Comparison of ENCODE assay signal across 17 cellular contexts in the genomic region with DNA sequence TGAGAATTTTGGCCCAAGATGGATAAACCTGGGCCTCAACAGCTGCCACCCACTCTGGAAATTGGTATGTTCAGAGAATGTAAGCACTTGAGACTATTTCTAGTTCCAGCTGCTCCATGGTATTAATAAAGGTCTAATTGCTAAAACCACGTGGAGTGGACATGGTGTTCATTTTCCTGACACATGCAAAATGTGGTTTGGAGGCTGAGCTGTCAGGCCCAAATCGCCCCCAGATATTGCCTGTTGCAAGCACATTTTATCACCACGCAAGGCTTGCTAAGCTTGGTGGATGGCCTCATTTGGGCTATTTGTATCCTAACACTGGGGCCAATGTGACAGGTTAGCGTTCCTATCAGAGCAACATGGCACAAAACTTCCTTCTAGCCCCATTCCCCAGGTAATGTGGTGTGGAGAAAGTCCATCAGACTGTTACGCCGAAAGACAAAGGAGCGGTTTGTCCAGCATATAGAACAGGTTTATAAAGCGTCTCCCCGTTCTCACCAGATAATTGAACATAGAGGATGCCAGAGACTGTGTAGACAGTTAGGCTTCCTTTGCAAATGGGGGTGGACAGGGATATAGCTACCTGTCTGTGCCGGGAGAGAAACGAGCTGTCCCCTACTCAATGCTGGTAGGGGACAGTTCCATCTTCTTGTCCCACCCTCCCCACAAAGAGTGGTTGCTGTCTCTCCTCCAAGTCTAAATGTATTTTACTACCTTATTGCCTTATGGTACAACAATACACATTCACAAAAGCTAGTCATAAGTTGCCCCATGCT.
DNase-seq lines count a peak whose midpoint lies in the region; ATAC-seq, FAIRE-seq and TF ChIP-seq lines count a peak whose summit lies in the region.
"Had no signal": no experiment of that assay in that cellular context is flagged by ENCODE, and none has a peak within 500 bp of the region (broad histone marks: within the 10 kb centered on the region; RNA-seq: fewer than 3 reads in every experiment).

No MANE protein-coding gene starts in this region.

- no peak for TF ChIP-seq POLR2A in GM12891 (IDR thresholded peaks at IDR 0.05; ENCODE audit: low read depth, low read length)

- in situ Hi-C loops in GM23248 (cut with MboI), result no loop called here

- no peak overlapping the region for H2AFZ ChIP-seq in GM23248

- CTCF ChIA-PET in activated CD4-positive, alpha-beta memory T cell treated with anti-CD3 and anti-CD28 coated beads for 36 hours (lab: Charles Lee), result interaction anchor here (1.6 to 2.6 kb wide), 2 partner anchors 87 to 252 kb away, joined by 8 to 12 read pairs; no protein-coding TSS in a partner anchor

- H3K4me3 ChIP-seq in GM23248, result no peak overlapping the region

- H3K27me3 Mint-ChIP-seq in activated CD4-positive, alpha-beta memory T cell treated with anti-CD3 and anti-CD28 coated beads for 36 hours, result peaks cover 5% of the 10 kb centered on the region
- peaks cover 14 to 20% of the 10 kb centered on the region in 2 donors for H3K27me3 Mint-ChIP-seq in natural killer cell treated with Interleukin-12 subunit alpha and Interleukin-12 subunit beta and Interleukin-15 and Interleukin-18, amount 100 ng/mL, for 72 hours

- intact Hi-C loops in activated CD4-positive, alpha-beta memory T cell treated with anti-CD3 and anti-CD28 coated beads for 36 hours (cut with micrococcal nuclease), result no loop called here

- H3K4me1 ChIP-seq in GM23248 (ENCODE audit: insufficient read depth), result peaks cover 2% of the 10 kb centered on the region

- no peak overlapping the region for H3K4me3 Mint-ChIP-seq in activated CD4-positive, alpha-beta memory T cell treated with anti-CD3 and anti-CD28 coated beads for 36 hours
- no peak overlapping the region for H3K4me3 Mint-ChIP-seq in natural killer cell treated with Interleukin-12 subunit alpha and Interleukin-12 subunit beta and Interleukin-15 and Interleukin-18, amount 100 ng/mL, for 72 hours
- H3K4me3 Mint-ChIP-seq: activated CD8-positive, alpha-beta memory T cell treated with anti-CD3 and anti-CD28 coated beads, Interleukin-2, amount 10 ng/mL, durations not matched to agents 7 days and 5 days; activated naive CD4-positive, alpha-beta T cell treated with anti-CD3 and anti-CD28 coated beads for 36 hours; natural killer cell had no signal

- no peaks in the 10 kb centered on the region for H3K36me3 Mint-ChIP-seq in activated CD4-positive, alpha-beta memory T cell treated with anti-CD3 and anti-CD28 coated beads for 36 hours
- H3K36me3 Mint-ChIP-seq in natural killer cell treated with Interleukin-12 subunit alpha and Interleukin-12 subunit beta and Interleukin-15 and Interleukin-18, amount 100 ng/mL, for 72 hours, result no peaks in the 10 kb centered on the region
- H3K36me3 Mint-ChIP-seq: activated CD8-positive, alpha-beta memory T cell treated with anti-CD3 and anti-CD28 coated beads, Interleukin-2, amount 10 ng/mL, durations not matched to agents 7 days and 5 days; natural killer cell had no signal

- H4K20me1 ChIP-seq in GM23248 (ENCODE audit: insufficient read depth), result no peaks in the 10 kb centered on the region

- H3K9ac ChIP-seq in GM23248, result no peak overlapping the region

- POLR2A ChIA-PET in activated CD4-positive, alpha-beta memory T cell treated with anti-CD3 and anti-CD28 coated beads for 36 hours (lab: Charles Lee), result interaction anchor here (0.6 kb wide), 1 partner anchor 119 kb away, joined by 3 read pairs; no protein-coding TSS in a partner anchor

- WGBS in GM23248 (ENCODE audit: low coverage in 1 of 2, low lambda C conversion rate in 2 of 2, missing lambda C conversion rate in 2 of 2), 2 experiments, result 71 to 73% methylated on average over 11 of the region's 11 CpGs

- no peak overlapping the region for H3K27ac Mint-ChIP-seq in activated CD4-positive, alpha-beta memory T cell treated with anti-CD3 and anti-CD28 coated beads for 36 hours
- H3K27ac Mint-ChIP-seq in natural killer cell treated with Interleukin-12 subunit alpha and Interleukin-12 subunit beta and Interleukin-15 and Interleukin-18, amount 100 ng/mL, for 72 hours, result no peak overlapping the region
- H3K27ac Mint-ChIP-seq: activated CD8-positive, alpha-beta memory T cell treated with anti-CD3 and anti-CD28 coated beads, Interleukin-2, amount 10 ng/mL, durations not matched to agents 7 days and 5 days; activated naive CD4-positive, alpha-beta T cell treated with anti-CD3 and anti-CD28 coated beads for 36 hours; natural killer cell had no signal

- ATAC-seq in HG02852 (IDR thresholded peaks at IDR 0.05; ENCODE audit: unreplicated experiment), result peak; percentile 47
- no peak for ATAC-seq in natural killer cell treated with Interleukin-12 subunit alpha and Interleukin-12 subunit beta and Interleukin-15 and Interleukin-18, amount 100 ng/mL, for 72 hours
- ATAC-seq: activated CD8-positive, alpha-beta memory T cell treated with anti-CD3 and anti-CD28 coated beads, Interleukin-2, amount 10 ng/mL, durations not matched to agents 7 days and 5 days; natural killer cell had no signal

- H3K9me2 ChIP-seq in GM23248 (ENCODE audit: insufficient read depth), result no peaks in the 10 kb centered on the region

- peak overlapping the region; percentile 42 for H3K27ac ChIP-seq in KOPT-K1 (ENCODE audit: low read depth, low read length, poor library complexity, severe bottlenecking)
- no peak overlapping the region for H3K27ac ChIP-seq in GM23248
- H3K27ac ChIP-seq: VCaP had no signal

- no peak overlapping the region for H3K4me2 ChIP-seq in GM23248 (ENCODE audit: unreplicated experiment)

- H3K27me3 ChIP-seq in GM23248 (replicated peaks; ENCODE audit: insufficient read depth), result no peaks in the 10 kb centered on the region

- H3K9me3 ChIP-seq in KOPT-K1 (ENCODE audit: insufficient read depth, low read length, poor library complexity, severe bottlenecking) (peaks cover 5% of the 10 kb centered on the region), GM23248 (ENCODE audit: low read depth) (no peaks in the 10 kb centered on the region)

- H3K36me3 ChIP-seq in KOPT-K1 (ENCODE audit: insufficient read depth, low read length) (peaks cover 11% of the 10 kb centered on the region), GM23248 (ENCODE audit: low read depth) (no peaks in the 10 kb centered on the region)

- H3F3A ChIP-seq in GM23248 (ENCODE audit: insufficient read depth), result no peaks in the 10 kb centered on the region

- no peak for DNase-seq in GM12891 (ENCODE audit: insufficient read length, low spot score)
- DNase-seq in GM19239 (ENCODE audit: insufficient read length, low spot score), result no peak
- no peak for DNase-seq in UCSD-AML1 (lab: John Stamatoyannopoulos, UW; ENCODE audit: unreplicated experiment)
- no peak for DNase-seq in activated CD4-positive, alpha-beta memory T cell treated with anti-CD3 and anti-CD28 coated beads for 36 hours
- DNase-seq in natural killer cell treated with Interleukin-12 subunit alpha and Interleukin-12 subunit beta and Interleukin-15 and Interleukin-18, amount 100 ng/mL, for 72 hours (ENCODE audit: low spot score), result no peak
- no peak for DNase-seq in GM23248
- DNase-seq: activated CD8-positive, alpha-beta memory T cell treated with anti-CD3 and anti-CD28 coated beads, Interleukin-2, amount 10 ng/mL, durations not matched to agents 7 days and 5 days; activated naive CD4-positive, alpha-beta T cell treated with anti-CD3 and anti-CD28 coated beads for 36 hours; AML-193; DMS 273 treated with DMSO at 0.1 percent for 48 hours; effector CD4-positive, alpha-beta T cell; GOT3; natural killer cell; stimulated activated CD4-positive, alpha-beta T cell treated with anti-CD3 and anti-CD28 coated beads, Interleukin-2, amount 100 ng/mL, for 48 hours had no signal

- H3K4me1 Mint-ChIP-seq in activated CD4-positive, alpha-beta memory T cell treated with anti-CD3 and anti-CD28 coated beads for 36 hours (ENCODE audit: low read depth), result no peaks in the 10 kb centered on the region
- H3K4me1 Mint-ChIP-seq in natural killer cell treated with Interleukin-12 subunit alpha and Interleukin-12 subunit beta and Interleukin-15 and Interleukin-18, amount 100 ng/mL, for 72 hours (ENCODE audit: low read depth in 2 of 2), result no peaks in the 10 kb centered on the region
- H3K4me1 Mint-ChIP-seq: natural killer cell had no signal

- FAIRE-seq in GM12891 (lab: Jason Lieb, UNC) (peak; percentile 82), GM19239 (lab: Jason Lieb, UNC) (peak; percentile 80)

- no peaks in the 10 kb centered on the region for H3K79me2 ChIP-seq in GM23248 (ENCODE audit: insufficient read depth)

- no peaks in the 10 kb centered on the region for H3K9me3 Mint-ChIP-seq in activated CD4-positive, alpha-beta memory T cell treated with anti-CD3 and anti-CD28 coated beads for 36 hours
- H3K9me3 Mint-ChIP-seq in natural killer cell treated with Interleukin-12 subunit alpha and Interleukin-12 subunit beta and Interleukin-15 and Interleukin-18, amount 100 ng/mL, for 72 hours, result no peaks in the 10 kb centered on the region
- H3K9me3 Mint-ChIP-seq: activated naive CD4-positive, alpha-beta T cell treated with anti-CD3 and anti-CD28 coated beads for 36 hours; natural killer cell had no signal

TF ChIP-seq in GM12891, 5 proteins besides CTCF, POLR2A, EP300 and RAD21:
- TF ChIP-seq POU2F2 (IDR thresholded peaks at IDR 0.05; ENCODE audit: low read depth, low read length), result peak; percentile 74; the same call in 1 of the 2 replicates
- no peak for TF ChIP-seq TAF1 (IDR thresholded peaks at IDR 0.05; ENCODE audit: low read depth, low read length)
